2 cellular contexts compared by ENCODE assay signal in the genomic region with DNA sequence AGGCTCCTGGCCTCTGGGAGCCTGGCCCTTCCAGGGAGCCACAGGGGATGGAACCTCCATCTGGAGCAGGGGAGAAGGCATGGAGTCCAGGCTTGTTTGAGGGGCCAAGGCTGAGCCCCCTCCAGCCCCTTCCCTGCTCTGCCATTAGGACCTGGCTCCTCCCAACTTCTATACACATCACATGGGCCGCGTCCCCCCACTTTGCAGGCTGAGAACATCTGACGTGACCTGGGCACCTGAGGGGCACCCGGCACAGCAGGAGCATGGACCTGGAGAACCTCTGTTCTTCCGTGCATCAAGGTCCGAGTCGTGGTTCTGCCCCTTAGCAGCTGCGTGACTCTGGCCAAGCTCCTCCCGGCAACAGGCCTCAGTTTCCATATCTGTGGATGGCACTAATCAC.
TF ChIP-seq lines count a peak whose summit lies in the region.

No MANE protein-coding gene starts in this region.

TF ChIP-seq in IMR-90, 13 proteins besides CTCF, POLR2A, EP300 and RAD21:
- no peak for TF ChIP-seq CEBPB (IDR thresholded peaks at IDR 0.05; ENCODE audit: low read depth, low read length)
- TF ChIP-seq BHLHE40 (IDR thresholded peaks at IDR 0.05; ENCODE audit: low read depth, low read length), result no peak
- no peak for TF ChIP-seq MAZ (IDR thresholded peaks at IDR 0.05; ENCODE audit: borderline replicate concordance, low read depth, low read length)
- TF ChIP-seq MAFK (IDR thresholded peaks at IDR 0.05; ENCODE audit: low read depth, low read length), result no peak
- TF ChIP-seq MXI1 (IDR thresholded peaks at IDR 0.05; ENCODE audit: borderline replicate concordance, low read depth, low read length), result no peak
- no peak for TF ChIP-seq SMC3 (IDR thresholded peaks at IDR 0.05; ENCODE audit: low read depth, low read length)
- no peak for TF ChIP-seq RCOR1 (IDR thresholded peaks at IDR 0.05; ENCODE audit: insufficient replicate concordance, low read length)

TF ChIP-seq in H1, 55 proteins besides CTCF, POLR2A, EP300 and RAD21:
- TF ChIP-seq HDAC2 (IDR thresholded peaks at IDR 0.05; ENCODE audit: borderline replicate concordance in 1 of 2, low read depth in 2 of 2, low read length in 2 of 2), result no peak
- TF ChIP-seq KDM1A (IDR thresholded peaks at IDR 0.05; ENCODE audit: borderline replicate concordance, low read length), result no peak
- TF ChIP-seq ASH2L (IDR thresholded peaks at IDR 0.05; ENCODE audit: low read length), result no peak
- no peak for TF ChIP-seq FOSL1 (IDR thresholded peaks at IDR 0.05; ENCODE audit: insufficient read depth, low read depth, low read length)
- no peak for TF ChIP-seq SUZ12 (IDR thresholded peaks at IDR 0.05; ENCODE audit: low read length)
- no peak for TF ChIP-seq EZH2 (IDR thresholded peaks at IDR 0.05; ENCODE audit: low read depth, low read length, severe bottlenecking)
- TF ChIP-seq, protein P1, sequence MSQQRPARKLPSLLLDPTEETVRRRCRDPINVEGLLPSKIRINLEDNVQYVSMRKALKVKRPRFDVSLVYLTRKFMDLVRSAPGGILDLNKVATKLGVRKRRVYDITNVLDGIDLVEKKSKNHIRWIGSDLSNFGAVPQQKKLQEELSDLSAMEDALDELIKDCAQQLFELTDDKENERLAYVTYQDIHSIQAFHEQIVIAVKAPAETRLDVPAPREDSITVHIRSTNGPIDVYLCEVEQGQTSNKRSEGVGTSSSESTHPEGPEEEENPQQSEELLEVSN (IDR thresholded peaks at IDR 0.05), result no peak
- no peak for TF ChIP-seq SIN3A (conservative IDR thresholded peaks at IDR 0.05 in 1 of 2, IDR thresholded peaks at IDR 0.05 in 1 of 2; ENCODE audit: low read depth in 1 of 2, low read length in 2 of 2)
- no peak for TF ChIP-seq RBBP5 (IDR thresholded peaks at IDR 0.05; ENCODE audit: borderline replicate concordance, low read depth, low read length)
- TF ChIP-seq, protein P2, sequence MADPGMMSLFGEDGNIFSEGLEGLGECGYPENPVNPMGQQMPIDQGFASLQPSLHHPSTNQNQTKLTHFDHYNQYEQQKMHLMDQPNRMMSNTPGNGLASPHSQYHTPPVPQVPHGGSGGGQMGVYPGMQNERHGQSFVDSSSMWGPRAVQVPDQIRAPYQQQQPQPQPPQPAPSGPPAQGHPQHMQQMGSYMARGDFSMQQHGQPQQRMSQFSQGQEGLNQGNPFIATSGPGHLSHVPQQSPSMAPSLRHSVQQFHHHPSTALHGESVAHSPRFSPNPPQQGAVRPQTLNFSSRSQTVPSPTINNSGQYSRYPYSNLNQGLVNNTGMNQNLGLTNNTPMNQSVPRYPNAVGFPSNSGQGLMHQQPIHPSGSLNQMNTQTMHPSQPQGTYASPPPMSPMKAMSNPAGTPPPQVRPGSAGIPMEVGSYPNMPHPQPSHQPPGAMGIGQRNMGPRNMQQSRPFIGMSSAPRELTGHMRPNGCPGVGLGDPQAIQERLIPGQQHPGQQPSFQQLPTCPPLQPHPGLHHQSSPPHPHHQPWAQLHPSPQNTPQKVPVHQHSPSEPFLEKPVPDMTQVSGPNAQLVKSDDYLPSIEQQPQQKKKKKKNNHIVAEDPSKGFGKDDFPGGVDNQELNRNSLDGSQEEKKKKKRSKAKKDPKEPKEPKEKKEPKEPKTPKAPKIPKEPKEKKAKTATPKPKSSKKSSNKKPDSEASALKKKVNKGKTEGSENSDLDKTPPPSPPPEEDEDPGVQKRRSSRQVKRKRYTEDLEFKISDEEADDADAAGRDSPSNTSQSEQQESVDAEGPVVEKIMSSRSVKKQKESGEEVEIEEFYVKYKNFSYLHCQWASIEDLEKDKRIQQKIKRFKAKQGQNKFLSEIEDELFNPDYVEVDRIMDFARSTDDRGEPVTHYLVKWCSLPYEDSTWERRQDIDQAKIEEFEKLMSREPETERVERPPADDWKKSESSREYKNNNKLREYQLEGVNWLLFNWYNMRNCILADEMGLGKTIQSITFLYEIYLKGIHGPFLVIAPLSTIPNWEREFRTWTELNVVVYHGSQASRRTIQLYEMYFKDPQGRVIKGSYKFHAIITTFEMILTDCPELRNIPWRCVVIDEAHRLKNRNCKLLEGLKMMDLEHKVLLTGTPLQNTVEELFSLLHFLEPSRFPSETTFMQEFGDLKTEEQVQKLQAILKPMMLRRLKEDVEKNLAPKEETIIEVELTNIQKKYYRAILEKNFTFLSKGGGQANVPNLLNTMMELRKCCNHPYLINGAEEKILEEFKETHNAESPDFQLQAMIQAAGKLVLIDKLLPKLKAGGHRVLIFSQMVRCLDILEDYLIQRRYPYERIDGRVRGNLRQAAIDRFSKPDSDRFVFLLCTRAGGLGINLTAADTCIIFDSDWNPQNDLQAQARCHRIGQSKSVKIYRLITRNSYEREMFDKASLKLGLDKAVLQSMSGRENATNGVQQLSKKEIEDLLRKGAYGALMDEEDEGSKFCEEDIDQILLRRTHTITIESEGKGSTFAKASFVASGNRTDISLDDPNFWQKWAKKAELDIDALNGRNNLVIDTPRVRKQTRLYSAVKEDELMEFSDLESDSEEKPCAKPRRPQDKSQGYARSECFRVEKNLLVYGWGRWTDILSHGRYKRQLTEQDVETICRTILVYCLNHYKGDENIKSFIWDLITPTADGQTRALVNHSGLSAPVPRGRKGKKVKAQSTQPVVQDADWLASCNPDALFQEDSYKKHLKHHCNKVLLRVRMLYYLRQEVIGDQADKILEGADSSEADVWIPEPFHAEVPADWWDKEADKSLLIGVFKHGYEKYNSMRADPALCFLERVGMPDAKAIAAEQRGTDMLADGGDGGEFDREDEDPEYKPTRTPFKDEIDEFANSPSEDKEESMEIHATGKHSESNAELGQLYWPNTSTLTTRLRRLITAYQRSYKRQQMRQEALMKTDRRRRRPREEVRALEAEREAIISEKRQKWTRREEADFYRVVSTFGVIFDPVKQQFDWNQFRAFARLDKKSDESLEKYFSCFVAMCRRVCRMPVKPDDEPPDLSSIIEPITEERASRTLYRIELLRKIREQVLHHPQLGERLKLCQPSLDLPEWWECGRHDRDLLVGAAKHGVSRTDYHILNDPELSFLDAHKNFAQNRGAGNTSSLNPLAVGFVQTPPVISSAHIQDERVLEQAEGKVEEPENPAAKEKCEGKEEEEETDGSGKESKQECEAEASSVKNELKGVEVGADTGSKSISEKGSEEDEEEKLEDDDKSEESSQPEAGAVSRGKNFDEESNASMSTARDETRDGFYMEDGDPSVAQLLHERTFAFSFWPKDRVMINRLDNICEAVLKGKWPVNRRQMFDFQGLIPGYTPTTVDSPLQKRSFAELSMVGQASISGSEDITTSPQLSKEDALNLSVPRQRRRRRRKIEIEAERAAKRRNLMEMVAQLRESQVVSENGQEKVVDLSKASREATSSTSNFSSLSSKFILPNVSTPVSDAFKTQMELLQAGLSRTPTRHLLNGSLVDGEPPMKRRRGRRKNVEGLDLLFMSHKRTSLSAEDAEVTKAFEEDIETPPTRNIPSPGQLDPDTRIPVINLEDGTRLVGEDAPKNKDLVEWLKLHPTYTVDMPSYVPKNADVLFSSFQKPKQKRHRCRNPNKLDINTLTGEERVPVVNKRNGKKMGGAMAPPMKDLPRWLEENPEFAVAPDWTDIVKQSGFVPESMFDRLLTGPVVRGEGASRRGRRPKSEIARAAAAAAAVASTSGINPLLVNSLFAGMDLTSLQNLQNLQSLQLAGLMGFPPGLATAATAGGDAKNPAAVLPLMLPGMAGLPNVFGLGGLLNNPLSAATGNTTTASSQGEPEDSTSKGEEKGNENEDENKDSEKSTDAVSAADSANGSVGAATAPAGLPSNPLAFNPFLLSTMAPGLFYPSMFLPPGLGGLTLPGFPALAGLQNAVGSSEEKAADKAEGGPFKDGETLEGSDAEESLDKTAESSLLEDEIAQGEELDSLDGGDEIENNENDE (IDR thresholded peaks at IDR 0.05; ENCODE audit: insufficient replicate concordance, low read length), result no peak
- TF ChIP-seq GTF2F1 (IDR thresholded peaks at IDR 0.05; ENCODE audit: borderline replicate concordance, low read depth, low read length), result no peak
- TF ChIP-seq SRF (IDR thresholded peaks at IDR 0.05; ENCODE audit: low read depth, low read length), result no peak
